21 cellular contexts compared by ENCODE assay signal in the genomic region with DNA sequence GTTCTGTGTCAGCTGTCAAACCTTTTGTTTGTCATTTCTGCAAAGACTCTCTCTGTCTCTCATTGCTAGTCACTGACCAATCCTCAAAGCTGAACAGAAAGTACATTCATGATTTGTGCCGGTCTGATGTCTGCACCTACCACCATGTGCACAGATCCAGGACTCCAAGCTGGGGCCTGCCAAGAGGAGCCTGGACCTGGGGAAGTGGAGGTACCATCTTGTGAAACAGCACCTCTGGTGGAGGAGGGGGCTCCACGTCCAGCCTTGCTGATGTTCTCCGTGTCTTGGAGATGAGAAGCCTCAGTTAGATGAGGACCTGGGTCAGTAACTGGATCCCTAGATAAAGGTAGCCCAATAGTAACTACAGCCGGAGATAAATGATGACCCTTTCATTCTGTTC.
"Had no signal": no experiment of that assay in that cellular context is flagged by ENCODE, and none has a peak within 500 bp of the region (broad histone marks: within the 10 kb centered on the region; RNA-seq: fewer than 3 reads in every experiment).

No MANE protein-coding gene starts in this region.

- H3K4me3 Mint-ChIP-seq: mesothelial cell of epicardium; naive thymus-derived CD4-positive, alpha-beta T cell; natural killer cell treated with Interleukin-12 subunit alpha and Interleukin-12 subunit beta and Interleukin-15 and Interleukin-18, amount 100 ng/mL, for 72 hours; stimulated activated effector memory CD8-positive, alpha-beta T cell treated with anti-CD3 and anti-CD28 coated beads, Interleukin-12 subunit alpha, Interleukin-12 subunit beta, amount 100 ng/mL, for 72 hours; stimulated activated naive CD8-positive, alpha-beta T cell treated with anti-CD3 and anti-CD28 coated beads, Interleukin-15, amount 100 ng/mL, for 72 hours; type B pancreatic cell had no signal

- H3K9me3 ChIP-seq: psoas muscle, right lobe of liver, vagina had no signal

- H3K4me1 Mint-ChIP-seq: mesothelial cell of epicardium; naive thymus-derived CD4-positive, alpha-beta T cell; stimulated activated effector memory CD8-positive, alpha-beta T cell treated with anti-CD3 and anti-CD28 coated beads, Interleukin-12 subunit alpha, Interleukin-12 subunit beta, amount 100 ng/mL, for 72 hours; stimulated activated naive CD8-positive, alpha-beta T cell treated with anti-CD3 and anti-CD28 coated beads, Interleukin-15, amount 100 ng/mL, for 72 hours had no signal

- ATAC-seq: naive thymus-derived CD4-positive, alpha-beta T cell; natural killer cell treated with Interleukin-12 subunit alpha and Interleukin-12 subunit beta and Interleukin-15 and Interleukin-18, amount 100 ng/mL, for 72 hours; psoas muscle; stimulated activated effector memory CD8-positive, alpha-beta T cell treated with anti-CD3 and anti-CD28 coated beads, Interleukin-12 subunit alpha, Interleukin-12 subunit beta, amount 100 ng/mL, for 72 hours; stimulated activated naive CD8-positive, alpha-beta T cell treated with anti-CD3 and anti-CD28 coated beads, Interleukin-15, amount 100 ng/mL, for 72 hours had no signal

- H3K4me3 ChIP-seq: left ventricle myocardium inferior, lung, psoas muscle, right lobe of liver, tibial nerve, vagina had no signal

- H3K27me3 ChIP-seq: right lobe of liver, tibial nerve, vagina had no signal

- H3K4me1 ChIP-seq: left ventricle myocardium inferior, psoas muscle had no signal

- DNase-seq: hippocampal formation; kidney; left colon; left ventricle myocardium inferior; mesendoderm; naive thymus-derived CD4-positive, alpha-beta T cell; nucleus accumbens; psoas muscle; right lobe of liver; stimulated activated CD4-positive, alpha-beta T cell treated with anti-CD3 and anti-CD28 coated beads, Interleukin-4, amount 100 ng/mL, for 24 hours; stimulated activated naive CD4-positive, alpha-beta T cell treated with Interleukin-2 at 50 U/mL for 16 hours; stimulated activated naive CD8-positive, alpha-beta T cell treated with anti-CD3 and anti-CD28 coated beads, Interleukin-15, amount 100 ng/mL, for 72 hours; substantia nigra had no signal

- H3K27me3 Mint-ChIP-seq: stimulated activated naive CD8-positive, alpha-beta T cell treated with anti-CD3 and anti-CD28 coated beads, Interleukin-15, amount 100 ng/mL, for 72 hours; type B pancreatic cell had no signal

- H3K27ac ChIP-seq: left ventricle myocardium inferior, parathyroid adenoma, psoas muscle, right lobe of liver, tibial nerve, vagina had no signal

- H3K36me3 ChIP-seq: left ventricle myocardium inferior, right lobe of liver, tibial nerve, vagina had no signal

- H3K36me3 Mint-ChIP-seq: mesothelial cell of epicardium; stimulated activated effector memory CD8-positive, alpha-beta T cell treated with anti-CD3 and anti-CD28 coated beads, Interleukin-12 subunit alpha, Interleukin-12 subunit beta, amount 100 ng/mL, for 72 hours; type B pancreatic cell had no signal

- H3K9ac ChIP-seq: parathyroid adenoma had no signal

- H3K27ac Mint-ChIP-seq: mesothelial cell of epicardium; naive thymus-derived CD4-positive, alpha-beta T cell; natural killer cell treated with Interleukin-12 subunit alpha and Interleukin-12 subunit beta and Interleukin-15 and Interleukin-18, amount 100 ng/mL, for 72 hours; stimulated activated effector memory CD8-positive, alpha-beta T cell treated with anti-CD3 and anti-CD28 coated beads, Interleukin-12 subunit alpha, Interleukin-12 subunit beta, amount 100 ng/mL, for 72 hours; type B pancreatic cell had no signal

- H3K9me3 Mint-ChIP-seq: mesothelial cell of epicardium; natural killer cell treated with Interleukin-12 subunit alpha and Interleukin-12 subunit beta and Interleukin-15 and Interleukin-18, amount 100 ng/mL, for 72 hours; type B pancreatic cell had no signal
